1 cellular context compared by ENCODE assay signal in the genomic region with DNA sequence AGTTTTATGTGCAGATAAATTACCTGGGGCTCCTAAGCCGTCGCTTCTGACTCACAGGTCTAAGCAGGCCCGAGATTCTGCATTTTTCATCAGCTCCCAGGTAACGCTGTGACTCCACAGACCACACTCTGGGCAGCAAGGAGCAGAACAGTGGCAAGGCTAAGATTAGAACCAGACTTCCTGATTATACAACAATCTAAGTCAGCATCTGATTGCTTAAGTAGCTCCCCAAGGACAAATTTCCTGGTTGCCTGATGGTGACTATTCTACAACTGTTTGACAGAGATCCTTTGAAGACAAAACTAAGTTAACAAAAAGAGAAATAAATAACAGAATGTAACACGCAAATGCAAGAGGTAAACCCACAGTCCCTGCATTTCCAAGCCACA.
A peak's percentile ranks its signal among the peaks of the same experiment; 100 is the strongest.
TF ChIP-seq lines count a peak whose summit lies in the region.

No MANE protein-coding gene starts in this region.

TF ChIP-seq in SK-N-SH treated with all-trans-retinoic acid at 6 μM for 48 hours, 23 proteins besides CTCF, POLR2A, EP300 and RAD21 (continued from another document):
- TF ChIP-seq, protein P1, sequence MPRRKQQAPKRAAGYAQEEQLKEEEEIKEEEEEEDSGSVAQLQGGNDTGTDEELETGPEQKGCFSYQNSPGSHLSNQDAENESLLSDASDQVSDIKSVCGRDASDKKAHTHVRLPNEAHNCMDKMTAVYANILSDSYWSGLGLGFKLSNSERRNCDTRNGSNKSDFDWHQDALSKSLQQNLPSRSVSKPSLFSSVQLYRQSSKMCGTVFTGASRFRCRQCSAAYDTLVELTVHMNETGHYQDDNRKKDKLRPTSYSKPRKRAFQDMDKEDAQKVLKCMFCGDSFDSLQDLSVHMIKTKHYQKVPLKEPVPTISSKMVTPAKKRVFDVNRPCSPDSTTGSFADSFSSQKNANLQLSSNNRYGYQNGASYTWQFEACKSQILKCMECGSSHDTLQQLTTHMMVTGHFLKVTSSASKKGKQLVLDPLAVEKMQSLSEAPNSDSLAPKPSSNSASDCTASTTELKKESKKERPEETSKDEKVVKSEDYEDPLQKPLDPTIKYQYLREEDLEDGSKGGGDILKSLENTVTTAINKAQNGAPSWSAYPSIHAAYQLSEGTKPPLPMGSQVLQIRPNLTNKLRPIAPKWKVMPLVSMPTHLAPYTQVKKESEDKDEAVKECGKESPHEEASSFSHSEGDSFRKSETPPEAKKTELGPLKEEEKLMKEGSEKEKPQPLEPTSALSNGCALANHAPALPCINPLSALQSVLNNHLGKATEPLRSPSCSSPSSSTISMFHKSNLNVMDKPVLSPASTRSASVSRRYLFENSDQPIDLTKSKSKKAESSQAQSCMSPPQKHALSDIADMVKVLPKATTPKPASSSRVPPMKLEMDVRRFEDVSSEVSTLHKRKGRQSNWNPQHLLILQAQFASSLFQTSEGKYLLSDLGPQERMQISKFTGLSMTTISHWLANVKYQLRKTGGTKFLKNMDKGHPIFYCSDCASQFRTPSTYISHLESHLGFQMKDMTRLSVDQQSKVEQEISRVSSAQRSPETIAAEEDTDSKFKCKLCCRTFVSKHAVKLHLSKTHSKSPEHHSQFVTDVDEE (CRISPR knock-in tag; IDR thresholded peaks at IDR 0.05), result peak; percentile 59; the same call in 1 of the 2 replicates
- TF ChIP-seq RARB (CRISPR knock-in tag; IDR thresholded peaks at IDR 0.05) (no peak), PPARA (CRISPR knock-in tag; IDR thresholded peaks at IDR 0.05; ENCODE audit: borderline replicate concordance) (no peak), GLIS3 (CRISPR knock-in tag; IDR thresholded peaks at IDR 0.05) (no peak), ESRRG (CRISPR knock-in tag; IDR thresholded peaks at IDR 0.05) (no peak), ZNF8 (CRISPR knock-in tag; IDR thresholded peaks at IDR 0.05) (no peak), TOX (CRISPR knock-in tag; IDR thresholded peaks at IDR 0.05; ENCODE audit: borderline replicate concordance) (no peak), BACH2 (CRISPR knock-in tag; IDR thresholded peaks at IDR 0.05; ENCODE audit: borderline replicate concordance) (no peak), ZFP3 (CRISPR knock-in tag; IDR thresholded peaks at IDR 0.05) (peak; percentile 65; the same call in 1 of the 2 replicates), ZC3H10 (CRISPR knock-in tag; IDR thresholded peaks at IDR 0.05) (no peak), ZNF565 (CRISPR knock-in tag; conservative IDR thresholded peaks at IDR 0.05; ENCODE audit: low read depth) (no peak)
- TF ChIP-seq, protein P2, sequence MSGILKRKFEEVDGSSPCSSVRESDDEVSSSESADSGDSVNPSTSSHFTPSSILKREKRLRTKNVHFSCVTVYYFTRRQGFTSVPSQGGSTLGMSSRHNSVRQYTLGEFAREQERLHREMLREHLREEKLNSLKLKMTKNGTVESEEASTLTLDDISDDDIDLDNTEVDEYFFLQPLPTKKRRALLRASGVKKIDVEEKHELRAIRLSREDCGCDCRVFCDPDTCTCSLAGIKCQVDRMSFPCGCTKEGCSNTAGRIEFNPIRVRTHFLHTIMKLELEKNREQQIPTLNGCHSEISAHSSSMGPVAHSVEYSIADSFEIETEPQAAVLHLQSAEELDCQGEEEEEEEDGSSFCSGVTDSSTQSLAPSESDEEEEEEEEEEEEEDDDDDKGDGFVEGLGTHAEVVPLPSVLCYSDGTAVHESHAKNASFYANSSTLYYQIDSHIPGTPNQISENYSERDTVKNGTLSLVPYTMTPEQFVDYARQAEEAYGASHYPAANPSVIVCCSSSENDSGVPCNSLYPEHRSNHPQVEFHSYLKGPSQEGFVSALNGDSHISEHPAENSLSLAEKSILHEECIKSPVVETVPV (CRISPR knock-in tag; IDR thresholded peaks at IDR 0.05), result no peak
